ENCODE assay signal across 18 cellular contexts in the genomic region with DNA sequence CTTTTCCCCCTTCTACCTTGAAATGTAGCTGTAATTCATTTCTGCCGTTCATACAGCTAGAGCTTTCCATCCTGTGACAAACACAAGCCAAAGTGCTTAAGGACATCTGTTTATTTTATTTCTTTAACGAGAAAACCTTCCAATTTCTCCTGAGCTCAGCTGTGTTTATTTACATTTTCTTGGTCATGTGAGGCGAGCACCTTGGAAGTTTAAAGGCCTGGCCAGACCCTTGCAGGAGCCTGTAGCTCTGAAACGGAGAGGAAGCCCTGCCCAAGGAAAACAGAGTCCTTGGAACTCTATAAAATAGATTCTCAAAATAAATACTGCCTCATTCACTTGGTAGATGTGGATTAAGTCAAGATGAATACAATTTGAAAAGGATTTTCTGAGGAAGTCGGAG.
A peak's percentile ranks its signal among the peaks of the same experiment; 100 is the strongest.
DNase-seq lines count a peak whose midpoint lies in the region; ATAC-seq and TF ChIP-seq lines count a peak whose summit lies in the region.
"Had no signal": no experiment of that assay in that cellular context is flagged by ENCODE, and none has a peak within 500 bp of the region (broad histone marks: within the 10 kb centered on the region; RNA-seq: fewer than 3 reads in every experiment).

No MANE protein-coding gene starts in this region.

- peak overlapping the region; percentile 72 to 84 for H3K27ac ChIP-seq in breast epithelium
- peak overlapping the region in 2 of 3 donors; percentile 0 to 6 for H3K27ac ChIP-seq in thyroid gland
- no peak overlapping the region for H3K27ac ChIP-seq in brain microvascular endothelial cell
- H3K27ac ChIP-seq: epithelial cell of prostate, KMS-11, ovary had no signal

- intact Hi-C loops in breast epithelium (cut with DNase I; ENCODE audit: low total_unique reads), result no loop called here
- intact Hi-C loops in thyroid gland (cut with DNase I), result no loop called here

- H3K36me3 ChIP-seq in breast epithelium (no peaks in the 10 kb centered on the region), thyroid gland (no peaks in the 10 kb centered on the region), brain microvascular endothelial cell (replicated peaks) (no peaks in the 10 kb centered on the region)
- H3K36me3 ChIP-seq: adrenal gland, ovary had no signal

- H3K27me3 Mint-ChIP-seq in mesothelial cell of epicardium (ENCODE audit: low read depth), result no peaks in the 10 kb centered on the region

- H3K27me3 ChIP-seq in breast epithelium (no peaks in the 10 kb centered on the region), thyroid gland (no peaks in the 10 kb centered on the region), brain microvascular endothelial cell (replicated peaks) (no peaks in the 10 kb centered on the region)
- H3K27me3 ChIP-seq: adrenal gland, ovary had no signal

- peak overlapping the region; percentile 61 for H3K27ac Mint-ChIP-seq in mesothelial cell of epicardium
- H3K27ac Mint-ChIP-seq: activated B cell treated with CpG ODN at 0.5 μM for 24 hours; activated T-helper 1 cell treated with anti-CD3 and anti-CD28 coated beads, Interleukin-12 subunit alpha, Interleukin-12 subunit beta, Interleukin-2, Interleukin-4 antibody, amounts not matched to agents 30 ng/mL and 10 ng/mL and 1 ng/mL, durations not matched to agents 14 hours and 24 hours and 36 hours; B cell had no signal

- peaks cover 2% of the 10 kb centered on the region for H3K36me3 Mint-ChIP-seq in mesothelial cell of epicardium

- H3K4me3 Mint-ChIP-seq in mesothelial cell of epicardium, result no peak overlapping the region
- H3K4me3 Mint-ChIP-seq: activated B cell treated with CpG ODN at 0.5 μM for 24 hours; activated T-helper 1 cell treated with anti-CD3 and anti-CD28 coated beads, Interleukin-12 subunit alpha, Interleukin-12 subunit beta, Interleukin-2, Interleukin-4 antibody, amounts not matched to agents 30 ng/mL and 10 ng/mL and 1 ng/mL, durations not matched to agents 14 hours and 24 hours and 36 hours; B cell had no signal

- peaks cover 8% of the 10 kb centered on the region for H3K9me3 Mint-ChIP-seq in mesothelial cell of epicardium
- H3K9me3 Mint-ChIP-seq: activated B cell treated with CpG ODN at 0.5 μM for 24 hours; activated T-helper 1 cell treated with anti-CD3 and anti-CD28 coated beads, Interleukin-12 subunit alpha, Interleukin-12 subunit beta, Interleukin-2, Interleukin-4 antibody, amounts not matched to agents 30 ng/mL and 10 ng/mL and 1 ng/mL, durations not matched to agents 14 hours and 24 hours and 36 hours had no signal

- H3K4me3 ChIP-seq in LNCaP clone FGC (ENCODE audit: low read depth, low read length) (peak overlapping the region; percentile 1; the same call in 1 of the 2 replicates), breast epithelium (no peak overlapping the region), thyroid gland (replicated peaks in 1 of 3) (no peak overlapping the region), brain microvascular endothelial cell (ENCODE audit: low read depth, low read length) (no peak overlapping the region)
- H3K4me3 ChIP-seq: adrenal gland, ovary had no signal

- in situ Hi-C loops in brain microvascular endothelial cell (cut with HindIII; ENCODE audit: low pct_ligation_motif_present, low sequenced_read_pairs), result no loop called here

- H3K4me1 Mint-ChIP-seq in mesothelial cell of epicardium, result peaks cover 14% of the 10 kb centered on the region
- H3K4me1 Mint-ChIP-seq: activated B cell treated with CpG ODN at 0.5 μM for 24 hours, B cell had no signal

- H3K4me1 ChIP-seq in breast epithelium (no peaks in the 10 kb centered on the region), thyroid gland (no peaks in the 10 kb centered on the region)
- H3K4me1 ChIP-seq: adrenal gland had no signal

- no peak for TF ChIP-seq POLR2A in breast epithelium (IDR thresholded peaks at IDR 0.05)
- no peak for TF ChIP-seq POLR2A in thyroid gland (IDR thresholded peaks at IDR 0.05)

- no peak for TF ChIP-seq CTCF in LNCaP clone FGC (IDR thresholded peaks at IDR 0.05; ENCODE audit: control insufficient read depth, extremely low read depth, insufficient read depth)
- no peak for TF ChIP-seq CTCF in breast epithelium (IDR thresholded peaks at IDR 0.05)
- no peak for TF ChIP-seq CTCF in mesothelial cell of epicardium (IDR thresholded peaks at IDR 0.05; ENCODE audit: unreplicated experiment)
- TF ChIP-seq CTCF in thyroid gland (IDR thresholded peaks at IDR 0.05), result no peak
- no peak for TF ChIP-seq CTCF in brain microvascular endothelial cell (IDR thresholded peaks at IDR 0.05; ENCODE audit: low read depth, low read length, missing control alignments)

- DNase-seq in LNCaP clone FGC (ENCODE audit: low read depth) (peak; percentile 85), breast epithelium (ENCODE audit: low spot score in 2 of 2) (no peak), mesothelial cell of epicardium (ENCODE audit: low spot score in 2 of 2, unreplicated experiment in 2 of 2) (no peak), thyroid gland (no peak), brain microvascular endothelial cell (no peak)
- DNase-seq in activated T-cell treated with anti-CD3 and anti-CD28 coated beads, Interleukin-2, amount 50 U/mL, for 48 hours, result no peak
- DNase-seq: activated B cell treated with CpG ODN at 0.5 μM for 24 hours; adrenal gland; kidney glomerular epithelial cell; NCI-H1417; NCI-H446; ovary; stimulated activated naive CD8-positive, alpha-beta T cell treated with anti-CD3 and anti-CD28 coated beads, Interleukin-15, Interleukin-2, amounts not matched to agents 100 U/mL and 50 U/mL, for 24 hours had no signal

- H3K9me3 ChIP-seq in breast epithelium (no peaks in the 10 kb centered on the region), thyroid gland (no peaks in the 10 kb centered on the region)
- H3K9me3 ChIP-seq: adrenal gland, ovary had no signal

- no peak for ATAC-seq in GM18520 (IDR thresholded peaks at IDR 0.05; ENCODE audit: unreplicated experiment)
- ATAC-seq: stimulated activated naive CD8-positive, alpha-beta T cell treated with anti-CD3 and anti-CD28 coated beads, Interleukin-15, Interleukin-2, amounts not matched to agents 100 U/mL and 50 U/mL, for 24 hours had no signal

- WGBS in thyroid gland, 2 donors, result 48 to 51% methylated on average over 5 of the region's 5 CpGs
